13 cellular contexts compared by ENCODE assay signal in genomic region chr9:112377087-112377486, GRCh38. TPM values are rescaled to one million over a fixed set of nuclear protein-coding genes. Genes with fewer than 3 reads are reported as not detected.
DNase-seq lines count a peak whose midpoint lies in the region; ATAC-seq and TF ChIP-seq lines count a peak whose summit lies in the region.
"Had no signal": no experiment of that assay in that cellular context is flagged by ENCODE, and none has a peak within 500 bp of the region (broad histone marks: within the 10 kb centered on the region; RNA-seq: fewer than 3 reads in every experiment).

No MANE protein-coding gene starts in this region.

- CTCF ChIA-PET in WTC11 (lab: Charles Lee) = no interaction called here

- H3K27ac Mint-ChIP-seq in WTC11 (no peak overlapping the region), glutamatergic neuron (ENCODE audit: unreplicated experiment) (no peak overlapping the region)

- H3K4me3 ChIP-seq in BLaER1 treated with 17β-estradiol and CSF1 and Interleukin-3, amounts not matched to agents 10 nM and 100 nM = peak overlapping the region in 5 of 10 experiments; percentile 1 to 88 (median 70); a peak in 8 of 20 replicates
- H3K4me3 ChIP-seq in DND-41 (ENCODE audit: low read depth in 1 of 2, low read length in 2 of 2) (peak overlapping the region in 1 of 2 experiments; percentile 91; a peak in 1 of 4 replicates), iPS-18a (ENCODE audit: low read length) (peak overlapping the region; percentile 91)

- H4K20me1 ChIP-seq in BLaER1 treated with 17β-estradiol and CSF1 and Interleukin-3, amounts not matched to agents 10 nM and 100 nM = no peaks in the 10 kb centered on the region
- no peaks in the 10 kb centered on the region for H4K20me1 ChIP-seq in DND-41 (ENCODE audit: insufficient read depth, low read length)

- peaks cover 30% of the 10 kb centered on the region for H3K79me2 ChIP-seq in DND-41 (ENCODE audit: insufficient read depth, low read length)

- no peak overlapping the region for H2AFZ ChIP-seq in DND-41 (ENCODE audit: low read depth, low read length)

- H3K36me3 ChIP-seq in BLaER1 treated with 17β-estradiol and CSF1 and Interleukin-3, amounts not matched to agents 10 nM and 100 nM = peaks cover 0 to 11% (median 0%) of the 10 kb centered on the region in 11 experiments; a peak in 6 of 22 replicates
- H3K36me3 ChIP-seq in DND-41 (ENCODE audit: insufficient read depth, low read length) (peaks cover 3% of the 10 kb centered on the region; the same call in 1 of the 2 replicates), iPS-18a (ENCODE audit: control insufficient read depth, low read depth, low read length) (no peaks in the 10 kb centered on the region)
- H3K36me3 ChIP-seq: heart left ventricle, left lung had no signal

- H3K27me3 Mint-ChIP-seq in WTC11 (ENCODE audit: low read depth) (no peaks in the 10 kb centered on the region), glutamatergic neuron (ENCODE audit: unreplicated experiment) (no peaks in the 10 kb centered on the region)

- peaks cover 3 to 30% (median 19%) of the 10 kb centered on the region in 11 experiments; a peak in 17 of 22 replicates for H3K9me3 ChIP-seq in BLaER1 treated with 17β-estradiol and CSF1 and Interleukin-3, amounts not matched to agents 10 nM and 100 nM (replicated peaks in 1 of 11)
- H3K9me3 ChIP-seq in DND-41 (ENCODE audit: insufficient read depth, low read length, severe bottlenecking) (no peaks in the 10 kb centered on the region), iPS-18a (ENCODE audit: control insufficient read depth, low read depth, low read length) (no peaks in the 10 kb centered on the region)
- H3K9me3 ChIP-seq: heart left ventricle, left lung had no signal

- H3K4me3 Mint-ChIP-seq in WTC11 (no peak overlapping the region), glutamatergic neuron (ENCODE audit: unreplicated experiment) (no peak overlapping the region)

- 0 out of 2 replicates have a peak, but pooled peaks cover 3% of the 10 kb centered on the region for H3K9me3 Mint-ChIP-seq in WTC11
- H3K9me3 Mint-ChIP-seq in glutamatergic neuron (ENCODE audit: unreplicated experiment) = peaks cover 5% of the 10 kb centered on the region

- H3K4me1 Mint-ChIP-seq in WTC11 (peaks cover 29% of the 10 kb centered on the region), glutamatergic neuron (ENCODE audit: low read depth, unreplicated experiment) (peaks cover 3% of the 10 kb centered on the region)

- H3K4me2 ChIP-seq in BLaER1 treated with 17β-estradiol and CSF1 and Interleukin-3, amounts not matched to agents 10 nM and 100 nM = peak overlapping the region; percentile 70 to 96 (median 86)
- peak overlapping the region; percentile 81 for H3K4me2 ChIP-seq in DND-41 (ENCODE audit: insufficient read depth, low read length)

- intact Hi-C loops in left colon (cut with DNase I, micrococcal nuclease) = loop anchor here in 1 of 2 donors (10.0 kb wide), 1 partner anchor 338 kb away; the partner anchor contains the start of gene INIP

- H3K27me3 ChIP-seq in BLaER1 treated with 17β-estradiol and CSF1 and Interleukin-3, amounts not matched to agents 10 nM and 100 nM = no peaks in the 10 kb centered on the region
- H3K27me3 ChIP-seq in DND-41 (ENCODE audit: insufficient read depth, low read length, poor library complexity) (no peaks in the 10 kb centered on the region), iPS-18a (ENCODE audit: control insufficient read depth, insufficient read depth, low read length) (no peaks in the 10 kb centered on the region)
- H3K27me3 ChIP-seq: heart left ventricle, left lung had no signal

- peaks cover 30 to 39% (median 37%) of the 10 kb centered on the region in 10 experiments for H3K4me1 ChIP-seq in BLaER1 treated with 17β-estradiol and CSF1 and Interleukin-3, amounts not matched to agents 10 nM and 100 nM
- H3K4me1 ChIP-seq in DND-41 (ENCODE audit: insufficient read depth, low read length) (peaks cover 40% of the 10 kb centered on the region), iPS-18a (ENCODE audit: control insufficient read depth, low read depth, low read length) (peaks cover 18% of the 10 kb centered on the region)

- peak; percentile 25 for DNase-seq in DND-41
- peak; percentile 1 for DNase-seq in RPMI7951 (ENCODE audit: low read depth)
- DNase-seq in WTC11 (ENCODE audit: low spot score) = no peak
- no peak for DNase-seq in glutamatergic neuron
- DNase-seq in left colon = no peak
- DNase-seq: activated CD4-positive, alpha-beta T cell treated with anti-CD3 and anti-CD28 coated beads for 48 hours; activated naive CD4-positive, alpha-beta T cell; caudate nucleus; heart left ventricle; left lung had no signal

- ATAC-seq in DND-41 (ENCODE audit: insufficient read depth, low read depth) (no peak; the same call in 2 of the 3 replicates), WTC11 (no peak), left colon (no peak)
- ATAC-seq: HCT116, heart left ventricle, left lung had no signal

- H3K9ac ChIP-seq in BLaER1 treated with 17β-estradiol and CSF1 and Interleukin-3, amounts not matched to agents 10 nM and 100 nM = no peak overlapping the region
- H3K9ac ChIP-seq in DND-41 (ENCODE audit: low read depth, low read length) (no peak overlapping the region), iPS-18a (ENCODE audit: low read length) (no peak overlapping the region)

- no peak overlapping the region; a peak in 1 of 22 replicates for H3K27ac ChIP-seq in BLaER1 treated with 17β-estradiol and CSF1 and Interleukin-3, amounts not matched to agents 10 nM and 100 nM
- H3K27ac ChIP-seq in DND-41 (ENCODE audit: low read length) = no peak overlapping the region
- H3K27ac ChIP-seq in iPS-18a (ENCODE audit: low read length) = no peak overlapping the region
- H3K27ac ChIP-seq: left lung had no signal

- TF ChIP-seq CTCF in DND-41 (IDR thresholded peaks at IDR 0.05; ENCODE audit: borderline replicate concordance, extremely low read depth, low read length, poor library complexity, severe bottlenecking) (no peak), WTC11 (IDR thresholded peaks at IDR 0.05) (no peak), glutamatergic neuron (IDR thresholded peaks at IDR 0.05; ENCODE audit: partially characterized antibody, unreplicated experiment) (no peak)

- H3K36me3 Mint-ChIP-seq in WTC11 (peaks cover 6% of the 10 kb centered on the region), glutamatergic neuron (ENCODE audit: unreplicated experiment) (no peaks in the 10 kb centered on the region)

- POLR2A ChIA-PET in WTC11 (lab: Charles Lee) = no interaction called here

TF ChIP-seq in WTC11, 78 proteins besides CTCF, POLR2A, EP300 and RAD21:
- no peak for TF ChIP-seq ZNF671 (CRISPR knock-in tag; IDR thresholded peaks at IDR 0.05)
- no peak for TF ChIP-seq IRF2 (CRISPR knock-in tag; IDR thresholded peaks at IDR 0.05; ENCODE audit: borderline replicate concordance, low read depth)
- no peak for TF ChIP-seq NFE2L1 (CRISPR knock-in tag; IDR thresholded peaks at IDR 0.05)
- TF ChIP-seq ZNF532 (CRISPR knock-in tag; IDR thresholded peaks at IDR 0.05; ENCODE audit: borderline replicate concordance) = no peak
- TF ChIP-seq FOXJ3 (CRISPR knock-in tag; IDR thresholded peaks at IDR 0.05; ENCODE audit: borderline replicate concordance) = no peak

RNA-seq across cellular contexts. Expression of gene HSDL2, which starts 2.8 kb away (rescaled TPM):
- total RNA-seq in RPMI7951 (2014; rRNA removed; shearing (Covaris generic)) = 30.2 and 40.0 TPM in 2 replicates
- total RNA-seq in WTC11 (2021) = 13.8 to 15.3 TPM (median 14.3 TPM) in 3 replicates
- total RNA-seq in glutamatergic neuron (ENCODE audit: unreplicated experiment) = 4.8 TPM
- total RNA-seq in left colon = 10 to 100 TPM; 41.1 to 54.4 TPM

RNA-seq across cellular contexts. Expression of gene PTBP3, which starts 43.7 kb away (rescaled TPM):
- total RNA-seq in RPMI7951 (2014; rRNA removed; shearing (Covaris generic)) = 21.4 and 36.4 TPM in 2 replicates
- total RNA-seq in WTC11 (2021) (97.5 to 108 TPM (median 100 TPM) in 3 replicates), glutamatergic neuron (ENCODE audit: unreplicated experiment) (48.6 TPM), left colon (100 to 1,000 TPM; 117 to 126 TPM)

Comparison
In these comparisons a context has a peak if more than half of its experiments do, and no peak if none do; other contexts are left out.
1. DNase-seq: peak in DND-41 (single experiment) and RPMI7951 (single experiment); none in WTC11 (single experiment), glutamatergic neuron (single experiment) and left colon (0 of 2).